In the genomic region with DNA sequence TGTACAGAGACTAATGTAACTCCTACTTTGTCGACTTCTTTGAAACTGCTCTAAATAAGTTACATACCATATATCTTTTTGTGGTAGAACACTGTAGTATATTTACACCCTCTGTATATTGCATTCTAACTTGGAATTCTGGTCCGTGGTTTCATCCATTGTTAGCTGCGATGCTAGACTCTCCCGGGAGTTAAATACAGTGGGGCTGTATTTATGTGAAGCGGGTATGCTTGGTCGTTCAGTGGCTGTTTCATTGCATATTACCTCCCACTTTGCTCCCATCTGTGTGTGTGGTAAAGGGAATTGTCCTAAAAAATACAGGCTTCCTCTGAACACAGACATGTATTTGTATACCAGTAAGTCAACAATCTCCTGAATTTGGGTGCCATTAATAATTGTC, we compare ENCODE assay signal across 7 cellular contexts.
"Had no signal": no experiment of that assay in that cellular context is flagged by ENCODE, and none has a peak within 500 bp of the region (broad histone marks: within the 10 kb centered on the region; RNA-seq: fewer than 3 reads in every experiment).

No MANE protein-coding gene starts in this region.

- DNase-seq: activated CD4-positive, alpha-beta T cell treated with anti-CD3 and anti-CD28 coated beads, Interleukin-2, amount 50 U/mL, for 48 hours; activated gamma-delta T cell; foreskin keratinocyte; glutamatergic neuron; stimulated activated CD4-positive, alpha-beta T cell treated with anti-CD3 and anti-CD28 coated beads, Interleukin-4, amount 100 ng/mL, for 1 hour; testis; WERI-Rb-1 had no signal
